ENCODE assay signal across 9 cellular contexts in the genomic region with DNA sequence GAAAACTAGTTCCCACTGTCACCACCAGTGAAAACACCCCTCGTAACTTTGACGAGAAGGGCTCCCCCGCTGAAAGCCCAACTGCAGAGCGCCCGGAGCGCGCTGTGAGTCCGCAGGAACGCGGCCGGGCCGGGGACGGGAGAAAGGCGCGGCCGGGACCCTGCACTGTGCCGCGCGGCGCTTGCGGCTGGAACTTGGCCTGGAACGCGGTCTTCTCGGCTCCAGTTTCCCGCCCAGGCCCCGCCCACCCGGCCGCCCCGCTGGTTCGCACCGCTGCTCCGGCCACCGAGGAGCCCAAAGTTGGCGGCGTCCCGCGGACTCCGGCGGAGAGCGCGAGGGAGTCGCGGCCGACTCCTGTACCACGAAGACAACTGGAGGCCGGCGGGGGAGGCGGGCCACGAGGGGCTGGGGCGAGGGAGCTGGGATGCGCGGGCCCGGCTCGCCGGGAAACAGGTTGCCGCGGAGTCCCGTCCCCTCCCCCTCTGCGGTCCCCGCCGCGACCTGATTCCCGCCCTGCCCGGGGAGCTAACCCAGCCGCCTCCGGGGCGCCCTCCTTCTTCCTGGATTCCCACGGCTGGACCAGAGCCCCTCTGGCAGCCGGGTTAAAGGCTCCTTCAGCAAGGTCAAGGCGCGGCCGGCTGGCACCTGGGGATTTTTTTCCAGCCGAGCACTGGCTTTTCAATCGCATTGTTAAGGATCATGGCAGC. TPM values are rescaled to one million over a fixed set of nuclear protein-coding genes. Genes with fewer than 3 reads are reported as not detected.
DNase-seq lines count a peak whose midpoint lies in the region; ATAC-seq, FAIRE-seq and TF ChIP-seq lines count a peak whose summit lies in the region.
"Had no signal": no experiment of that assay in that cellular context is flagged by ENCODE, and none has a peak within 500 bp of the region (broad histone marks: within the 10 kb centered on the region; RNA-seq: fewer than 3 reads in every experiment).

No MANE protein-coding gene starts in this region.

- H3K4me2 ChIP-seq in GM12878 (ENCODE audit: control insufficient read depth, insufficient read depth): no peak overlapping the region

- H3K27ac ChIP-seq in GM12878 (ENCODE audit: control insufficient read depth, insufficient read depth) (no peak overlapping the region), stomach (peak overlapping the region; percentile 18 to 78 (median 72))
- H3K27ac ChIP-seq: neutrophil had no signal

- H3K4me1 ChIP-seq in GM12878 (ENCODE audit: control insufficient read depth, insufficient read depth, low read length): peaks cover 3% of the 10 kb centered on the region; the same call in 1 of the 2 replicates
- H3K4me1 ChIP-seq in stomach: peaks cover 44 to 54% (median 49%) of the 10 kb centered on the region in 4 donors

- CTCF ChIA-PET in Calu3 (lab: Charles Lee): no interaction called here
- CTCF ChIA-PET in GM12878 (lab: Yijun Ruan, JAX): no interaction called here

- ATAC-seq in GM12878 (peak; percentile 7; the same call in 1 of the 3 replicates), HG02938 (IDR thresholded peaks at IDR 0.05; ENCODE audit: unreplicated experiment) (no peak)

- TF ChIP-seq POLR2A in GM12878 (IDR thresholded peaks at IDR 0.05; ENCODE audit: low read depth, low read length): no peak
- TF ChIP-seq POLR2A in stomach (IDR thresholded peaks at IDR 0.05): no peak

- H3K9me3 ChIP-seq in GM12878 (replicated peaks; ENCODE audit: control insufficient read depth, insufficient read depth, low read length): no peaks in the 10 kb centered on the region
- no peaks in the 10 kb centered on the region for H3K9me3 ChIP-seq in stomach
- H3K9me3 ChIP-seq: neutrophil had no signal

- H3K4me1 Mint-ChIP-seq in Calu3 (ENCODE audit: low read depth, unreplicated experiment): no peaks in the 10 kb centered on the region

- RAD21 ChIA-PET in GM12878 (lab: Charles Lee; ENCODE audit: unreplicated experiment): no interaction called here

- H3K9ac ChIP-seq in GM12878 (ENCODE audit: control insufficient read depth, insufficient read depth, low read length): no peak overlapping the region

- DNase-seq in Calu3 (peak; percentile 24), M059J (ENCODE audit: low read depth) (peak; percentile 72), GM12878 (ENCODE audit: low read depth, low spot score) (no peak), islet precursor cell (peak; percentile 87), stomach (peak; percentile 64), OCI-M2 (lab: John Stamatoyannopoulos, UW; ENCODE audit: unreplicated experiment) (no peak), AML-193 (lab: John Stamatoyannopoulos, UW) (no peak)

- peak overlapping the region; percentile 48 for H3K4me3 Mint-ChIP-seq in Calu3 (ENCODE audit: low read depth, unreplicated experiment)

- no peak for TF ChIP-seq EP300 in GM12878 (IDR thresholded peaks at IDR 0.05; ENCODE audit: borderline replicate concordance in 1 of 2, control insufficient read depth in 1 of 2, low read depth in 2 of 2, low read length in 2 of 2)
- no peak for TF ChIP-seq EP300 in stomach (IDR thresholded peaks at IDR 0.05)

- H2AFZ ChIP-seq in GM12878 (ENCODE audit: control insufficient read depth, low read depth, low read length): no peak overlapping the region

- SMC1A ChIA-PET in GM12878 (lab: Charles Lee; ENCODE audit: uncharacterized antibody, unreplicated experiment): no interaction called here

- no peak for TF ChIP-seq RAD21 in GM12878 (IDR thresholded peaks at IDR 0.05; ENCODE audit: insufficient read depth, low read depth, low read length)

- H3K4me3 ChIP-seq in GM12878: no peak overlapping the region
- H3K4me3 ChIP-seq in stomach: peak overlapping the region; percentile 45 to 59 (median 52)

- in situ Hi-C loops in GM12878 (cut with MboI): no loop called here

- BruUV-seq in Calu3 (replicated peaks; lab: Mats Ljungman, UMichigan): no TSS peak
- BruUV-seq in GM12878 (replicated peaks; lab: Mats Ljungman, UMichigan): no TSS peak

- no peaks in the 10 kb centered on the region; the same call in 1 of the 2 replicates for H4K20me1 ChIP-seq in GM12878 (ENCODE audit: control insufficient read depth, insufficient read depth)

- WGBS in GM12878 (ENCODE audit: insufficient coverage, insufficient replicate concordance, low lambda C conversion rate, missing lambda C conversion rate): 3% methylated on average over 49 of the region's 74 CpGs
- WGBS in stomach, 5 donors: 0 to 3% (median 2%) methylated on average over 11 to 74 of the region's 74 CpGs

- H3K36me3 Mint-ChIP-seq in Calu3 (ENCODE audit: insufficient read depth, unreplicated experiment): no peaks in the 10 kb centered on the region

- POLR2A ChIA-PET in GM12878 (lab: Charles Lee): no interaction called here

- H3K9me3 Mint-ChIP-seq in Calu3 (ENCODE audit: low read depth, unreplicated experiment): peaks cover 5% of the 10 kb centered on the region

- intact Hi-C loops in Calu3 (cut with micrococcal nuclease; ENCODE audit: unreplicated experiment): no loop called here
- intact Hi-C loops in GM12878 (cut with micrococcal nuclease; ENCODE audit: unreplicated experiment): no loop called here
- intact Hi-C loops in stomach (cut with DNase I; ENCODE audit: low total_unique reads): no loop called here

- H3K27me3 ChIP-seq in GM12878 (replicated peaks in 1 of 2; ENCODE audit: control insufficient read depth in 2 of 2, insufficient read depth in 2 of 2, low read length in 1 of 2) (peaks cover 28 to 42% of the 10 kb centered on the region in 2 experiments), stomach (peaks cover 0 to 100% (median 63%) of the 10 kb centered on the region in 3 donors)

- TF ChIP-seq CTCF in Calu3 (IDR thresholded peaks at IDR 0.05; ENCODE audit: unreplicated experiment) (no peak), GM12878 (IDR thresholded peaks at IDR 0.05 in 2 of 3, conservative IDR thresholded peaks at IDR 0.05 in 1 of 3; ENCODE audit: control insufficient read depth in 2 of 3, extremely low read depth in 1 of 3, insufficient read depth in 1 of 3, low read depth in 3 of 3, low read length in 3 of 3) (no peak), stomach (IDR thresholded peaks at IDR 0.05) (no peak)

- FAIRE-seq in GM12878 (lab: Jason Lieb, UNC): no peak

- no peaks in the 10 kb centered on the region for H3K36me3 ChIP-seq in GM12878 (ENCODE audit: control insufficient read depth in 2 of 2, insufficient read depth in 2 of 2, low read length in 1 of 2)
- no peaks in the 10 kb centered on the region for H3K36me3 ChIP-seq in stomach
- H3K36me3 ChIP-seq: neutrophil had no signal

- H3K79me2 ChIP-seq in GM12878 (ENCODE audit: control insufficient read depth, insufficient read depth, low read length): no peaks in the 10 kb centered on the region

- peaks cover 40% of the 10 kb centered on the region for H3K27me3 Mint-ChIP-seq in Calu3 (ENCODE audit: unreplicated experiment)

- H3K27ac Mint-ChIP-seq in Calu3 (ENCODE audit: unreplicated experiment): no peak overlapping the region

TF ChIP-seq in GM12878, 131 proteins besides CTCF, POLR2A, EP300 and RAD21:
- TF ChIP-seq BMI1 (IDR thresholded peaks at IDR 0.05; ENCODE audit: borderline replicate concordance) (0 out of 2 replicates have a peak, but pooled peaks have one; percentile 4), BCLAF1 (IDR thresholded peaks at IDR 0.05) (no peak)

RNA-seq across cellular contexts. Expression of gene TENM4, which starts 3.4 kb away (rescaled TPM):
- total RNA-seq in Calu3 (2022) (not detected in 2 replicates), GM12878 (2014; rRNA removed) (0.06 TPM in 1 of 2 replicates, not detected in the other), GM12878 (2014; rRNA removed; fragmentation: Illumina TruSeq; extraction: Trizol) (not detected in 2 replicates), GM12878 (2021) (0.03 TPM in 2 replicates), stomach (10 to 100 TPM in 1 of 5 donors, 1 to 10 TPM in 2, under 1 TPM in 1, not detected in 1; 0.87 to 13.2 (median 3.8) TPM)
- 5.5 and 22.6 TPM in 2 replicates for total RNA-seq in M059J (2014; rRNA removed; shearing (Covaris generic))
- 0.02 and 1.0 TPM in 2 replicates for total RNA-seq in GM12878 (2013; cell fraction: nucleolus; rRNA removed)
- not detected for polyA plus RNA-seq in GM12878 (2011; ENCODE audit: low read depth)
- polyA plus RNA-seq in GM12878 (2011; rRNA removed) (0.12 and 0.23 TPM in 2 replicates), GM12878 (2014; fragmentation: Illumina TruSeq; extraction: Trizol) (not detected in 2 replicates), GM12878 (2014; fragmentation: Nextera tagmentation; extraction: Ambion mirVana) (not detected), GM12878 (2014; rRNA removed) (not detected in 2 replicates), GM12878 (2016; fragmentation: Nextera tagmentation; extraction: Ambion mirVana) (not detected), stomach (under 1 TPM; 0.06 to 0.65 (median 0.31) TPM)
- 0.02 and 0.06 TPM in 2 replicates for polyA plus RNA-seq in GM12878 (2011; cell fraction: cytosol; rRNA removed)
- 0.12 and 0.39 TPM in 2 replicates for polyA plus RNA-seq in GM12878 (2011; cell fraction: nucleus; rRNA removed)
- polyA plus RNA-seq in GM12878 (2012): 0.01 TPM in 1 of 2 replicates, not detected in the other
- 0.05 and 0.07 TPM in 2 replicates for polyA minus RNA-seq in GM12878 (2011; rRNA and poly(A)+ RNA removed)
- polyA minus RNA-seq in GM12878 (2011; cell fraction: cytosol; rRNA and poly(A)+ RNA removed): 0.21 TPM in 1 of 2 replicates, not detected in the other
- polyA minus RNA-seq in GM12878 (2011; cell fraction: nucleus; rRNA and poly(A)+ RNA removed): 0.24 and 0.67 TPM in 2 replicates

Comparison
In these comparisons a context has a peak if more than half of its experiments do, and no peak if none do; other contexts are left out.
1. DNase-seq: peak in Calu3 (single experiment), M059J (single experiment), islet precursor cell (single experiment) and stomach (single experiment); none in GM12878 (single experiment), OCI-M2 (single experiment) and AML-193 (0 of 2).